8 cellular contexts compared by ENCODE assay signal in genomic region chr1:109482796-109483638, GRCh38. TPM values are rescaled to one million over a fixed set of nuclear protein-coding genes. Genes with fewer than 3 reads are reported as not detected.
DNase-seq lines count a peak whose midpoint lies in the region; ATAC-seq and TF ChIP-seq lines count a peak whose summit lies in the region.

No MANE protein-coding gene starts in this region.

- no peak overlapping the region for H3K27ac ChIP-seq in ovary

- peaks cover 4% of the 10 kb centered on the region for H3K4me1 ChIP-seq in ovary (ENCODE audit: insufficient read depth)

- no peaks in the 10 kb centered on the region for H3K9me3 ChIP-seq in ovary

- no peaks in the 10 kb centered on the region for H3K36me3 ChIP-seq in ovary

- no peak for TF ChIP-seq POLR2A in ovary (IDR thresholded peaks at IDR 0.05)

- intact Hi-C loops in head of caudate nucleus (cut with DNase I) (loop anchor here (5.0 kb wide), 1 partner anchor 56 kb away; the partner anchor contains the start of gene PSMA5), ovary (cut with DNase I) (no loop called here)

- WGBS in ovary, 3 donors = 4 to 7% (median 6%) methylated on average over 27 of the region's 27 CpGs

- DNase-seq in NCI-H524 (lab: John Stamatoyannopoulos, UW) (peak; percentile 55 to 88), head of caudate nucleus (peak; percentile 31 to 85 (median 64)), ovary (peak; percentile 47 to 75 (median 73)), pons (ENCODE audit: low spot score) (no peak)
- DNase-seq in activated T-helper 9 cell treated with anti-CD3 and anti-CD28 coated beads, Interleukin-2, amount 50 U/mL, for 16 hours (ENCODE audit: low read depth) = peak; percentile 20
- no peak for DNase-seq in NK-92 treated with Interleukin-12 subunit alpha and Interleukin-12 subunit beta, amount 100 ng/mL, for 24 hours (lab: John Stamatoyannopoulos, UW)

- no peak for TF ChIP-seq EP300 in ovary (IDR thresholded peaks at IDR 0.05)

- ATAC-seq in GM18858 (IDR thresholded peaks at IDR 0.05; ENCODE audit: unreplicated experiment) (peak; percentile 13), HG02759 (IDR thresholded peaks at IDR 0.05; ENCODE audit: unreplicated experiment) (peak; percentile 22)

- TF ChIP-seq CTCF in ovary (IDR thresholded peaks at IDR 0.05) = no peak

- H3K27me3 ChIP-seq in ovary = no peaks in the 10 kb centered on the region

- H3K4me3 ChIP-seq in ovary = peak overlapping the region; percentile 36

RNA-seq across cellular contexts. Expression of gene ATXN7L2, which starts 0.7 kb away (rescaled TPM):
- total RNA-seq in ovary = 1 to 10 TPM; 3.6 to 8.8 (median 6.7) TPM
- polyA plus RNA-seq in ovary = 1 to 10 TPM in 1 of 2 donors, under 1 TPM in 1; 0.98 to 6.5 TPM

RNA-seq across cellular contexts. Expression of gene CYB561D1, which starts 10.9 kb away (rescaled TPM):
- 10 to 100 TPM in 2 of 7 donors, 1 to 10 TPM in 5; 3.8 to 11.7 (median 9.3) TPM for total RNA-seq in ovary
- polyA plus RNA-seq in ovary = 10 to 100 TPM in 1 of 2 donors, 1 to 10 TPM in 1; 4.8 to 10.3 TPM

RNA-seq across cellular contexts. Expression of gene SYPL2, which starts 16.7 kb away (rescaled TPM):
- total RNA-seq in ovary = 1 to 10 TPM in 6 of 7 donors, under 1 TPM in 1; 0.31 to 4.4 (median 2.4) TPM
- polyA plus RNA-seq in ovary = 1 to 10 TPM in 1 of 2 donors, under 1 TPM in 1; 0.81 to 5.1 TPM

RNA-seq across cellular contexts. Expression of gene AMIGO1, which starts 26.5 kb away (rescaled TPM):
- total RNA-seq in ovary = 10 to 100 TPM in 5 of 7 donors, 1 to 10 TPM in 2; 7.4 to 16.1 (median 10.8) TPM
- polyA plus RNA-seq in ovary = 10 to 100 TPM in 1 of 2 donors, 1 to 10 TPM in 1; 6.3 to 18.0 TPM

RNA-seq across cellular contexts. Expression of gene GPR61, which starts 56.7 kb away (rescaled TPM):
- total RNA-seq in ovary = not detected
- polyA plus RNA-seq in ovary = under 1 TPM in 1 of 2 donors, not detected in 1; 0.25 TPM

Comparison
In these comparisons a context has a peak if more than half of its experiments do, and no peak if none do; other contexts are left out.
1. DNase-seq: peak in NCI-H524 (2 of 2), activated T-helper 9 cell treated with anti-CD3 and anti-CD28 coated beads, Interleukin-2, amount 50 U/mL, for 16 hours (single experiment), head of caudate nucleus (42 of 42) and ovary (5 of 5); none in pons (single experiment) and NK-92 treated with Interleukin-12 subunit alpha and Interleukin-12 subunit beta, amount 100 ng/mL, for 24 hours (single experiment).